22 cellular contexts compared by ENCODE assay signal in the genomic region with DNA sequence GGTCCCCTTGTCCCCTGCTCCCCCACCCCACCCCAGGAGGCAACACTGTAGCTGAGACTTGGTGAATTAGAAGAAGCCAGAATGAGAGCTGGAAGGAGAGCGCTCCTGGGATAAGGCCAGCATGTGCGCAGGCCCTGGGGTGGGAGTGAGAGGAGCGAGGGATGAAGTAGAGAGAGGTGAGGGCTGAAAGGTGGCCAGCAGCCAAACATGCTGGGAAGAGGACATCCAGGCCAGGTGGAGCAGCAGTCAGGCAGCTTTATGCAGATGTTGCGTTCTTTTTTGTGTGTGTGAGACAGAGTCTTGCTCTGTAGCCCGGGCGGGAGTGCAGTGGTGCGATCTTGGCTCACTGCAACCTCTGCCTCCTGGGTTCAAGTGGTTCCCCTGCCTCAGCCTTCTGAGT. TPM values are rescaled to one million over a fixed set of nuclear protein-coding genes. Genes with fewer than 3 reads are reported as not detected.
DNase-seq lines count a peak whose midpoint lies in the region; TF ChIP-seq lines count a peak whose summit lies in the region.
"Had no signal": no experiment of that assay in that cellular context is flagged by ENCODE, and none has a peak within 500 bp of the region (broad histone marks: within the 10 kb centered on the region; RNA-seq: fewer than 3 reads in every experiment).

No MANE protein-coding gene starts in this region.

- H3K27me3 ChIP-seq in parathyroid adenoma (ENCODE audit: control insufficient read depth, insufficient read depth, low read length) = no peaks in the 10 kb centered on the region
- H3K27me3 ChIP-seq: BLaER1 had no signal

- H3K9ac ChIP-seq in parathyroid adenoma = no peak overlapping the region
- H3K9ac ChIP-seq: BLaER1 had no signal

- H3K36me3 Mint-ChIP-seq in chondrocyte (ENCODE audit: low read depth) = no peaks in the 10 kb centered on the region
- H3K36me3 Mint-ChIP-seq: CD14-positive monocyte; CD4-positive, alpha-beta memory T cell had no signal

- H3K4me3 ChIP-seq in parathyroid adenoma (ENCODE audit: low read depth, low read length) (no peak overlapping the region), coronary artery (no peak overlapping the region)
- H3K4me3 ChIP-seq: A549, BLaER1, GM12878 had no signal

- no peak overlapping the region for H3K27ac Mint-ChIP-seq in chondrocyte (ENCODE audit: unreplicated experiment)
- H3K27ac Mint-ChIP-seq: CD14-positive monocyte; CD4-positive, alpha-beta memory T cell had no signal

- H3K4me1 Mint-ChIP-seq in chondrocyte (ENCODE audit: low read depth) = no peaks in the 10 kb centered on the region
- H3K4me1 Mint-ChIP-seq: CD4-positive, alpha-beta memory T cell had no signal

- no peaks in the 10 kb centered on the region for H3K79me2 ChIP-seq in parathyroid adenoma

- H3K27ac ChIP-seq in parathyroid adenoma (no peak overlapping the region), coronary artery (no peak overlapping the region)
- H3K27ac ChIP-seq: 22Rv1, A549, BLaER1 had no signal

- H3K4me1 ChIP-seq in parathyroid adenoma = peaks cover 44% of the 10 kb centered on the region

- H3K9me3 Mint-ChIP-seq in chondrocyte (ENCODE audit: low read depth) = no peaks in the 10 kb centered on the region
- H3K9me3 Mint-ChIP-seq: CD4-positive, alpha-beta memory T cell had no signal

- no peak overlapping the region for H3K4me2 ChIP-seq in parathyroid adenoma (ENCODE audit: low read length)
- H3K4me2 ChIP-seq: A549, BLaER1 had no signal

- TF ChIP-seq CTCF in chondrocyte (IDR thresholded peaks at IDR 0.05) = no peak
- TF ChIP-seq CTCF in parathyroid adenoma (IDR thresholded peaks at IDR 0.05) = no peak
- TF ChIP-seq CTCF in coronary artery (IDR thresholded peaks at IDR 0.05) = no peak

- H3K4me3 Mint-ChIP-seq in chondrocyte (ENCODE audit: unreplicated experiment) = no peak overlapping the region
- H3K4me3 Mint-ChIP-seq: CD14-positive monocyte; CD4-positive, alpha-beta memory T cell had no signal

- H3K9me3 ChIP-seq in parathyroid adenoma (ENCODE audit: control insufficient read depth, low read length) = no peaks in the 10 kb centered on the region
- H3K9me3 ChIP-seq: A549, BLaER1 had no signal

- no peaks in the 10 kb centered on the region for H3K36me3 ChIP-seq in parathyroid adenoma (ENCODE audit: control insufficient read depth, insufficient read depth, low read length)
- H3K36me3 ChIP-seq: BLaER1 had no signal

- H3K27me3 Mint-ChIP-seq in chondrocyte (ENCODE audit: low read depth) = peaks cover 68% of the 10 kb centered on the region

- H2AFZ ChIP-seq in parathyroid adenoma = peak overlapping the region; percentile 64

- DNase-seq in NCI-H1092 treated with DMSO at 0.1 percent for 48 hours (lab: John Stamatoyannopoulos, UW) = peak; percentile 15
- DNase-seq in NCI-H1092 (lab: John Stamatoyannopoulos, UW) = no peak
- peak; percentile 36 for DNase-seq in NCI-H2029 (lab: John Stamatoyannopoulos, UW)
- DNase-seq in chondrocyte (ENCODE audit: low spot score) = peak; percentile 44
- DNase-seq in coronary artery (ENCODE audit: low spot score) = no peak
- no peak for DNase-seq in NCI-H748 treated with DMSO at 0.1 percent for 48 hours (lab: John Stamatoyannopoulos, UW)
- no peak for DNase-seq in NK-92 (lab: John Stamatoyannopoulos, UW; ENCODE audit: unreplicated experiment)
- DNase-seq: AML-193; CD4-positive, alpha-beta memory T cell; DMS53; DND-41; EL; HCEC 1CT had no signal

RNA-seq across cellular contexts. Expression of a gene that starts 2.2 kb away (rescaled TPM):
- total RNA-seq in chondrocyte = not detected in 3 replicates
- total RNA-seq: CD4-positive, alpha-beta memory T cell; G401; H1; HT-29 had no signal

RNA-seq across cellular contexts. Expression of a gene that starts 45.0 kb away (rescaled TPM):
- total RNA-seq in chondrocyte = not detected in 3 replicates
- total RNA-seq: CD4-positive, alpha-beta memory T cell; G401; GM12878; H1; HT-29 had no signal

Comparison
In these comparisons a context has a peak if more than half of its experiments do, and no peak if none do; other contexts are left out.
1. DNase-seq: peak in NCI-H1092 treated with DMSO at 0.1 percent for 48 hours (single experiment), NCI-H2029 (single experiment) and chondrocyte (single experiment); none in NCI-H1092 (single experiment), coronary artery (single experiment), NCI-H748 treated with DMSO at 0.1 percent for 48 hours (single experiment) and NK-92 (single experiment).